10 cellular contexts compared by ENCODE assay signal in genomic region chr16:10979717-10980601, GRCh38. TPM values are rescaled to one million over a fixed set of nuclear protein-coding genes. Genes with fewer than 3 reads are reported as not detected.
DNase-seq lines count a peak whose midpoint lies in the region; ATAC-seq and TF ChIP-seq lines count a peak whose summit lies in the region.
"Had no signal": no experiment of that assay in that cellular context is flagged by ENCODE, and none has a peak within 500 bp of the region (broad histone marks: within the 10 kb centered on the region; RNA-seq: fewer than 3 reads in every experiment).

No MANE protein-coding gene starts in this region.

- H3K9me3 ChIP-seq in mesenchymal stem cell (ENCODE audit: control insufficient read depth, low read length) (no peaks in the 10 kb centered on the region), upper lobe of right lung (no peaks in the 10 kb centered on the region)
- H3K9me3 ChIP-seq: A549 had no signal

- no peak overlapping the region for H2AFZ ChIP-seq in mesenchymal stem cell (ENCODE audit: low read depth, low read length)

- no peak overlapping the region for H3K4ac ChIP-seq in mesenchymal stem cell (ENCODE audit: low read depth in 1 of 2, low read length in 2 of 2)

- H2BK5ac ChIP-seq in mesenchymal stem cell (ENCODE audit: low read depth, low read length, poor library complexity, severe bottlenecking), result peak overlapping the region; percentile 59

- H2BK15ac ChIP-seq in mesenchymal stem cell (ENCODE audit: low read depth, poor library complexity, severe bottlenecking), result no peak overlapping the region

- no peak for ATAC-seq in activated CD8-positive, alpha-beta memory T cell treated with anti-CD3 and anti-CD28 coated beads, Interleukin-2, amount 10 ng/mL, durations not matched to agents 7 days and 5 days
- peak; percentile 81 for ATAC-seq in upper lobe of right lung
- ATAC-seq: A549 had no signal

- H3K4me3 ChIP-seq in mesenchymal stem cell (ENCODE audit: insufficient read depth in 1 of 2, low read depth in 1 of 2, low read length in 2 of 2) (peak overlapping the region in 1 of 2 experiments; percentile 4), upper lobe of right lung (no peak overlapping the region)
- H3K4me3 ChIP-seq: A549 had no signal

- peak overlapping the region; percentile 54 for H3K27ac ChIP-seq in epithelial cell of prostate
- H3K27ac ChIP-seq in mesenchymal stem cell (ENCODE audit: low read length, poor library complexity, severe bottlenecking), result no peak overlapping the region
- H3K27ac ChIP-seq in upper lobe of right lung, result peak overlapping the region; percentile 79
- H3K27ac ChIP-seq: A549 had no signal

- WGBS in mesenchymal stem cell, result 93% methylated on average over 19 of the region's 19 CpGs

- no peak overlapping the region for H3K23ac ChIP-seq in mesenchymal stem cell (ENCODE audit: low read length in 2 of 2)

- peaks cover 6% of the 10 kb centered on the region for H3K79me1 ChIP-seq in mesenchymal stem cell (replicated peaks; ENCODE audit: low read length, poor library complexity, severe bottlenecking)

- CTCF ChIA-PET in activated CD8-positive, alpha-beta memory T cell treated with anti-CD3 and anti-CD28 coated beads, Interleukin-2, amount 10 ng/mL, durations not matched to agents 7 days and 5 days (lab: Charles Lee), result interaction anchor here (0.8 to 3.5 kb wide), 11 partner anchors 9 to 392 kb away, joined by 3 to 37 read pairs (median 4); partner anchors contain the start of gene SOCS1

- no peak overlapping the region for H2BK120ac ChIP-seq in mesenchymal stem cell (ENCODE audit: low read depth, low read length)

- H2BK12ac ChIP-seq in mesenchymal stem cell (ENCODE audit: low read length in 2 of 2), result no peak overlapping the region

- peaks cover 30% of the 10 kb centered on the region for H3K36me3 Mint-ChIP-seq in activated CD8-positive, alpha-beta memory T cell treated with anti-CD3 and anti-CD28 coated beads, Interleukin-2, amount 10 ng/mL, durations not matched to agents 7 days and 5 days

- H2AK5ac ChIP-seq in mesenchymal stem cell (ENCODE audit: low read length, severe bottlenecking), result no peak overlapping the region

- no peak overlapping the region for H3K4me2 ChIP-seq in mesenchymal stem cell (ENCODE audit: low read length, poor library complexity, severe bottlenecking)
- H3K4me2 ChIP-seq: A549 had no signal

- DNase-seq in activated CD8-positive, alpha-beta memory T cell treated with anti-CD3 and anti-CD28 coated beads, Interleukin-2, amount 10 ng/mL, durations not matched to agents 7 days and 5 days, result no peak
- DNase-seq in activated CD8-positive, alpha-beta memory T cell treated with anti-CD3 and anti-CD28 coated beads, Interleukin-2, amount 50 U/mL, for 48 hours, result no peak
- DNase-seq in epithelial cell of prostate (ENCODE audit: low read depth, low spot score) (peak; percentile 52), mesenchymal stem cell (no peak), upper lobe of right lung (no peak), HuH-7 (ENCODE audit: low spot score) (no peak), inferior parietal cortex (ENCODE audit: extremely low spot score) (no peak), DMS79 (lab: John Stamatoyannopoulos, UW) (no peak)

- H3K36me3 ChIP-seq in mesenchymal stem cell (ENCODE audit: control insufficient read depth in 1 of 2, insufficient read depth in 2 of 2, low read depth in 1 of 2, low read length in 2 of 2), result peaks cover 30 to 52% of the 10 kb centered on the region in 2 experiments
- peaks cover 42% of the 10 kb centered on the region for H3K36me3 ChIP-seq in upper lobe of right lung

- H3K27me3 Mint-ChIP-seq in activated CD8-positive, alpha-beta memory T cell treated with anti-CD3 and anti-CD28 coated beads, Interleukin-2, amount 10 ng/mL, durations not matched to agents 7 days and 5 days, result no peaks in the 10 kb centered on the region
- H3K27me3 Mint-ChIP-seq: stimulated activated naive CD8-positive, alpha-beta T cell treated with anti-CD3 and anti-CD28 coated beads, Interleukin-15, Interleukin-2, amounts not matched to agents 100 ng/mL and 50 ng/mL, for 24 hours had no signal

- peak overlapping the region; percentile 48 for H3K9ac ChIP-seq in mesenchymal stem cell (ENCODE audit: low read length)

- H3K14ac ChIP-seq in mesenchymal stem cell (ENCODE audit: low read length in 2 of 2), result no peak overlapping the region

- peaks cover 85% of the 10 kb centered on the region for H3K4me1 Mint-ChIP-seq in activated CD8-positive, alpha-beta memory T cell treated with anti-CD3 and anti-CD28 coated beads, Interleukin-2, amount 10 ng/mL, durations not matched to agents 7 days and 5 days

- TF ChIP-seq CTCF in upper lobe of right lung (IDR thresholded peaks at IDR 0.05), result no peak

- H3K4me1 ChIP-seq in mesenchymal stem cell (ENCODE audit: control insufficient read depth, insufficient read depth, low read depth, low read length), result peaks cover 4% of the 10 kb centered on the region
- peaks cover 17% of the 10 kb centered on the region for H3K4me1 ChIP-seq in upper lobe of right lung
- H3K4me1 ChIP-seq: A549 had no signal

- intact Hi-C loops in upper lobe of right lung (cut with DNase I), result no loop called here

- H3K27ac Mint-ChIP-seq in activated CD8-positive, alpha-beta memory T cell treated with anti-CD3 and anti-CD28 coated beads, Interleukin-2, amount 10 ng/mL, durations not matched to agents 7 days and 5 days, result peak overlapping the region; percentile 65
- H3K27ac Mint-ChIP-seq: stimulated activated naive CD8-positive, alpha-beta T cell treated with anti-CD3 and anti-CD28 coated beads, Interleukin-15, Interleukin-2, amounts not matched to agents 100 ng/mL and 50 ng/mL, for 24 hours had no signal

- H3K18ac ChIP-seq in mesenchymal stem cell (ENCODE audit: low read depth in 1 of 2, low read length in 2 of 2), result no peak overlapping the region

- no peaks in the 10 kb centered on the region for H3K9me3 Mint-ChIP-seq in activated CD8-positive, alpha-beta memory T cell treated with anti-CD3 and anti-CD28 coated beads, Interleukin-2, amount 10 ng/mL, durations not matched to agents 7 days and 5 days (ENCODE audit: low read depth)
- H3K9me3 Mint-ChIP-seq: stimulated activated naive CD8-positive, alpha-beta T cell treated with anti-CD3 and anti-CD28 coated beads, Interleukin-15, Interleukin-2, amounts not matched to agents 100 ng/mL and 50 ng/mL, for 24 hours had no signal

- peak overlapping the region; percentile 7 for H3K4me3 Mint-ChIP-seq in activated CD8-positive, alpha-beta memory T cell treated with anti-CD3 and anti-CD28 coated beads, Interleukin-2, amount 10 ng/mL, durations not matched to agents 7 days and 5 days
- H3K4me3 Mint-ChIP-seq: stimulated activated naive CD8-positive, alpha-beta T cell treated with anti-CD3 and anti-CD28 coated beads, Interleukin-15, Interleukin-2, amounts not matched to agents 100 ng/mL and 50 ng/mL, for 24 hours had no signal

- no peak overlapping the region for H4K8ac ChIP-seq in mesenchymal stem cell (ENCODE audit: low read length)

- H4K91ac ChIP-seq in mesenchymal stem cell (ENCODE audit: low read length), result no peak overlapping the region

- no peaks in the 10 kb centered on the region for H3K27me3 ChIP-seq in mesenchymal stem cell (ENCODE audit: control insufficient read depth in 1 of 2, insufficient read depth in 1 of 2, low read length in 2 of 2)
- H3K27me3 ChIP-seq in upper lobe of right lung, result no peaks in the 10 kb centered on the region

RNA-seq across cellular contexts. Expression of gene CLEC16A, which starts 35.6 kb away (rescaled TPM):
- 10 to 100 TPM; 36.5 to 55.9 TPM for total RNA-seq in activated CD8-positive, alpha-beta memory T cell treated with anti-CD3 and anti-CD28 coated beads, Interleukin-2, amount 10 ng/mL, durations not matched to agents 7 days and 5 days
- 8.6 TPM for polyA plus RNA-seq in mesenchymal stem cell (2013, experiment 1 of 2)
- 8.3 TPM for polyA plus RNA-seq in mesenchymal stem cell (2013, experiment 2 of 2)
- total RNA-seq in upper lobe of right lung, result 36.9 TPM

RNA-seq across cellular contexts. Expression of gene DEXI, which starts 37.7 kb away (rescaled TPM):
- total RNA-seq in activated CD8-positive, alpha-beta memory T cell treated with anti-CD3 and anti-CD28 coated beads, Interleukin-2, amount 10 ng/mL, durations not matched to agents 7 days and 5 days, result 10 to 100 TPM; 23.3 to 30.8 TPM
- polyA plus RNA-seq in mesenchymal stem cell (2013, experiment 1 of 2), result 26.6 TPM
- polyA plus RNA-seq in mesenchymal stem cell (2013, experiment 2 of 2), result 28.1 TPM
- 36.3 TPM for total RNA-seq in upper lobe of right lung
